Comparison of ENCODE assay signal across 8 cellular contexts in the genomic region with DNA sequence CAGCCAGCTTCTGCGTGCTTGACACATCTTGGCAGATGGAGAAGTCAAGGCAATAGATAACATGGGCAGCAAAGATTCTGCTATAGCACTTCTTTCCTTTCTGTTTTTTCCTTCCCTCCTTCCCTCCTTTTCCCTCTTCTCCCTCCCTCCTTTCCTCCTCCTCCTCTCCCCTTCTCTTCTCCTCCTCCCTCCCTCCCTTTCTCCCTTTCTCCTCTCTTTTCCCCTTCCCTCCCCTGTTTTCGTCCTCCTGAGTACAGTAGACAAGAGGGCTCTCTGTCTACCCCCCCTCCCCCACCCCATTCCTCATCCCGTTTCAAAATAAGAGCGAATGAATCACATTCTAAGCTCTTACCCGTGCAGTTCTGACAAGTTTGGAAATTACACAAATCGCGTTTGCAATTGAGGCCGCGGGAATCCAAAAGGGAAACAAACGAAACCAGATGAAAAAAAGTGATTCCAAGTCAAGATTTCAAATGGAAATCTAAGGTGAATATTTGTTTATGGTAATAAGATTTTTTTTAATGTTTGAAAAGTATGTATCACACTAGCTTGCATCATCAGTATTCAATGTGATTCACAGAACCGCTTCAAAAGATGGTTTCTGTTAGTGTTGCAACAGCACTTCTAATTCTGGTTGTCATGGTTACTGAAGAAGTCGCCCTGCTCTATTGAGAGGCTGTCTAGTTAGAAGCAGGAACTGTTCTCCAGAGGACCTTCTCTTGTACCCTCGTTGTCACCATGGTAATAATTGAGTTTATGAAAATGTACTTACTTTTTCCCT. TPM values are rescaled to one million over a fixed set of nuclear protein-coding genes. Genes with fewer than 3 reads are reported as not detected.
DNase-seq lines count a peak whose midpoint lies in the region; FAIRE-seq and TF ChIP-seq lines count a peak whose summit lies in the region.

No MANE protein-coding gene starts in this region.

- H2AFZ ChIP-seq in GM23248: peak overlapping the region; percentile 82
- H2AFZ ChIP-seq in endothelial cell of umbilical vein (ENCODE audit: low read depth, low read length): peak overlapping the region; percentile 3
- H2AFZ ChIP-seq in MM.1S (ENCODE audit: low read length): no peak overlapping the region

- peaks cover 6% of the 10 kb centered on the region for H3K4me1 ChIP-seq in GM23248 (ENCODE audit: insufficient read depth)
- H3K4me1 ChIP-seq in endothelial cell of umbilical vein (ENCODE audit: control insufficient read depth, extremely low read depth, insufficient read depth, low read length): peaks cover 4% of the 10 kb centered on the region
- H3K4me1 ChIP-seq in stomach smooth muscle (ENCODE audit: control insufficient read depth, insufficient read depth, low read length): peaks cover 18% of the 10 kb centered on the region
- no peaks in the 10 kb centered on the region for H3K4me1 ChIP-seq in MM.1S (ENCODE audit: low read length)

- no peaks in the 10 kb centered on the region for H3K36me3 ChIP-seq in GM23248 (ENCODE audit: low read depth)
- no peaks in the 10 kb centered on the region for H3K36me3 ChIP-seq in endothelial cell of umbilical vein (ENCODE audit: control insufficient read depth in 2 of 2, extremely low read depth in 1 of 2, insufficient read depth in 2 of 2, low read length in 2 of 2)
- H3K36me3 ChIP-seq in stomach smooth muscle (ENCODE audit: control insufficient read depth in 2 of 2, insufficient read depth in 2 of 2, low read length in 2 of 2): no peaks in the 10 kb centered on the region
- no peaks in the 10 kb centered on the region for H3K36me3 ChIP-seq in MM.1S (replicated peaks; ENCODE audit: insufficient read depth, low read length)

- BruUV-seq in endothelial cell of umbilical vein (replicated peaks; lab: Mats Ljungman, UMichigan): no TSS peak

- DNase-seq in ELF-1 (ENCODE audit: low read depth, low spot score): peak; percentile 34
- peak; percentile 99 for DNase-seq in GM23248
- peak; percentile 98 for DNase-seq in MV-4-11 (lab: John Stamatoyannopoulos, UW)
- DNase-seq in activated CD4-positive, alpha-beta T cell treated with anti-CD3 and anti-CD28 coated beads, Interleukin-2, amount 10 ng/mL, durations not matched to agents 7 days and 5 days: peak; percentile 63
- peak; percentile 28 for DNase-seq in endothelial cell of umbilical vein (ENCODE audit: low read depth, low spot score)
- peak; percentile 64 for DNase-seq in middle frontal gyrus (ENCODE audit: extremely low spot score, low spot score)
- no peak for DNase-seq in MM.1S

- H3K4me3 Mint-ChIP-seq in activated CD4-positive, alpha-beta T cell treated with anti-CD3 and anti-CD28 coated beads, Interleukin-2, amount 10 ng/mL, durations not matched to agents 7 days and 5 days: peak overlapping the region; percentile 77

- H3K27ac Mint-ChIP-seq in activated CD4-positive, alpha-beta T cell treated with anti-CD3 and anti-CD28 coated beads, Interleukin-2, amount 10 ng/mL, durations not matched to agents 7 days and 5 days: peak overlapping the region; percentile 62

- peak overlapping the region; percentile 78 for H3K4me3 ChIP-seq in GM23248
- H3K4me3 ChIP-seq in endothelial cell of umbilical vein (replicated peaks in 1 of 3; ENCODE audit: insufficient read depth in 1 of 3, low read depth in 1 of 3, low read length in 3 of 3): peak overlapping the region in 1 of 3 experiments; percentile 7
- H3K4me3 ChIP-seq in stomach smooth muscle (ENCODE audit: low read length in 2 of 2): peak overlapping the region; percentile 81 to 89
- H3K4me3 ChIP-seq in MM.1S (ENCODE audit: low read length): no peak overlapping the region

- H3K9ac ChIP-seq in GM23248 (peak overlapping the region; percentile 84), endothelial cell of umbilical vein (replicated peaks; ENCODE audit: extremely low read depth, insufficient read depth, low read length) (no peak overlapping the region), stomach smooth muscle (ENCODE audit: low read length in 2 of 2) (peak overlapping the region in 1 of 2 donors; percentile 66), MM.1S (ENCODE audit: low read length) (no peak overlapping the region)

- H3K79me2 ChIP-seq in GM23248 (ENCODE audit: insufficient read depth) (no peaks in the 10 kb centered on the region), endothelial cell of umbilical vein (ENCODE audit: control insufficient read depth, insufficient read depth, low read length) (no peaks in the 10 kb centered on the region), MM.1S (ENCODE audit: low read length) (no peaks in the 10 kb centered on the region)

- CTCF ChIA-PET in activated CD4-positive, alpha-beta T cell treated with anti-CD3 and anti-CD28 coated beads, Interleukin-2, amount 10 ng/mL, durations not matched to agents 7 days and 5 days (lab: Charles Lee): interaction anchor here (1.4 kb wide), 1 partner anchor 291 kb away, joined by 3 read pairs; a partner anchor contains a TSS
- CTCF ChIA-PET in endothelial cell of umbilical vein (lab: Charles Lee): interaction anchor here (0.7 to 2.0 kb wide), 4 partner anchors 9 to 291 kb away, joined by 3 to 7 read pairs (median 4); a partner anchor contains a TSS

- dilution Hi-C loops in endothelial cell of umbilical vein (cut with MboI; ENCODE audit: extremely low pct_ligation_motif_present, low sequenced_read_pairs): no loop called here

- no peaks in the 10 kb centered on the region for H3K9me3 ChIP-seq in GM23248 (ENCODE audit: low read depth)
- no peaks in the 10 kb centered on the region for H3K9me3 ChIP-seq in endothelial cell of umbilical vein (replicated peaks; ENCODE audit: control insufficient read depth, insufficient read depth, low read length)
- no peaks in the 10 kb centered on the region for H3K9me3 ChIP-seq in stomach smooth muscle (ENCODE audit: control insufficient read depth in 2 of 2, low read length in 2 of 2)
- no peaks in the 10 kb centered on the region for H3K9me3 ChIP-seq in MM.1S (replicated peaks; ENCODE audit: insufficient read depth, low read length)

- H3K27me3 Mint-ChIP-seq in activated CD4-positive, alpha-beta T cell treated with anti-CD3 and anti-CD28 coated beads, Interleukin-2, amount 10 ng/mL, durations not matched to agents 7 days and 5 days: peaks cover 18% of the 10 kb centered on the region

- peaks cover 26% of the 10 kb centered on the region for H3F3A ChIP-seq in GM23248 (ENCODE audit: insufficient read depth)
- H3F3A ChIP-seq in MM.1S (ENCODE audit: insufficient read depth, low read length): no peaks in the 10 kb centered on the region

- peak overlapping the region; percentile 87 for H3K4me2 ChIP-seq in GM23248 (ENCODE audit: unreplicated experiment)
- H3K4me2 ChIP-seq in endothelial cell of umbilical vein (ENCODE audit: insufficient read depth, low read length): peak overlapping the region; percentile 51
- H3K4me2 ChIP-seq in MM.1S (ENCODE audit: low read depth, low read length): no peak overlapping the region; the same call in 1 of the 2 replicates

- no peaks in the 10 kb centered on the region for H3K9me1 ChIP-seq in endothelial cell of umbilical vein (replicated peaks; ENCODE audit: control insufficient read depth, extremely low read depth, insufficient read depth, low read length)

- H3K9me2 ChIP-seq in GM23248 (ENCODE audit: insufficient read depth) (no peaks in the 10 kb centered on the region), MM.1S (replicated peaks; ENCODE audit: insufficient read depth, low read length) (no peaks in the 10 kb centered on the region)

- POLR2A ChIA-PET in activated CD4-positive, alpha-beta T cell treated with anti-CD3 and anti-CD28 coated beads, Interleukin-2, amount 10 ng/mL, durations not matched to agents 7 days and 5 days (lab: Charles Lee): interaction anchor here (0.6 kb wide), 1 partner anchor 425 kb away, joined by 3 read pairs; no protein-coding TSS in a partner anchor
- POLR2A ChIA-PET in endothelial cell of umbilical vein (lab: Charles Lee): interaction anchor here (0.7 kb wide), 1 partner anchor 23 kb away, joined by 7 read pairs; no protein-coding TSS in a partner anchor

- H3K4me1 Mint-ChIP-seq in activated CD4-positive, alpha-beta T cell treated with anti-CD3 and anti-CD28 coated beads, Interleukin-2, amount 10 ng/mL, durations not matched to agents 7 days and 5 days: peaks cover 44% of the 10 kb centered on the region

- TF ChIP-seq CTCF in endothelial cell of umbilical vein (IDR thresholded peaks at IDR 0.05; ENCODE audit: extremely low read depth in 1 of 2, insufficient read depth in 1 of 2, low read depth in 1 of 2, low read length in 2 of 2) (no peak), MM.1S (IDR thresholded peaks at IDR 0.05; ENCODE audit: low read length) (no peak)

- 0 to 2% methylated on average over 13 of the region's 13 CpGs for WGBS in GM23248 (ENCODE audit: low coverage in 1 of 2, low lambda C conversion rate in 2 of 2, missing lambda C conversion rate in 2 of 2), 2 experiments

- no peak for FAIRE-seq in endothelial cell of umbilical vein (lab: Jason Lieb, UNC)

- peak overlapping the region; percentile 93 for H3K27ac ChIP-seq in GM23248
- no peak overlapping the region for H3K27ac ChIP-seq in endothelial cell of umbilical vein (ENCODE audit: insufficient read depth, low read depth, low read length)
- no peak overlapping the region for H3K27ac ChIP-seq in stomach smooth muscle (ENCODE audit: low read length)
- H3K27ac ChIP-seq in MM.1S (ENCODE audit: low read length): no peak overlapping the region

- intact Hi-C loops in endothelial cell of umbilical vein (cut with micrococcal nuclease): no loop called here

- H3K27me3 ChIP-seq in GM23248 (replicated peaks; ENCODE audit: insufficient read depth) (no peaks in the 10 kb centered on the region), endothelial cell of umbilical vein (ENCODE audit: control insufficient read depth in 2 of 2, insufficient read depth in 2 of 2, low read length in 2 of 2) (peaks cover 11 to 35% of the 10 kb centered on the region in 2 experiments), stomach smooth muscle (ENCODE audit: control insufficient read depth in 1 of 2, insufficient read depth in 2 of 2, low read length in 2 of 2) (no peaks in the 10 kb centered on the region), MM.1S (replicated peaks; ENCODE audit: insufficient read depth, low read length) (no peaks in the 10 kb centered on the region)

- no peak for TF ChIP-seq POLR2A in endothelial cell of umbilical vein (IDR thresholded peaks at IDR 0.05; ENCODE audit: low read depth, low read length)

- H3K36me3 Mint-ChIP-seq in activated CD4-positive, alpha-beta T cell treated with anti-CD3 and anti-CD28 coated beads, Interleukin-2, amount 10 ng/mL, durations not matched to agents 7 days and 5 days (ENCODE audit: low read depth): peaks cover 2% of the 10 kb centered on the region

- H3K9me3 Mint-ChIP-seq in activated CD4-positive, alpha-beta T cell treated with anti-CD3 and anti-CD28 coated beads, Interleukin-2, amount 10 ng/mL, durations not matched to agents 7 days and 5 days: no peaks in the 10 kb centered on the region

- H4K20me1 ChIP-seq in GM23248 (ENCODE audit: insufficient read depth) (no peaks in the 10 kb centered on the region), endothelial cell of umbilical vein (replicated peaks; ENCODE audit: control insufficient read depth, extremely low read depth, insufficient read depth, low read length) (no peaks in the 10 kb centered on the region), MM.1S (ENCODE audit: insufficient read depth, low read length) (no peaks in the 10 kb centered on the region)

- in situ Hi-C loops in GM23248 (cut with MboI): no loop called here

RNA-seq across cellular contexts. Expression of a gene that starts 1.3 kb away (rescaled TPM):
- 0.63 and 4.9 TPM in 2 replicates for total RNA-seq in GM23248 (2014; rRNA removed; shearing (Covaris generic))
- polyA plus RNA-seq in GM23248 (2016; fragmentation: Nextera tagmentation; extraction: Ambion mirVana) (1.2 and 1.8 TPM in 2 replicates), endothelial cell of umbilical vein (0.04 and 0.14 TPM in 2 replicates)
- under 1 TPM; 0.50 to 0.75 TPM for total RNA-seq in activated CD4-positive, alpha-beta T cell treated with anti-CD3 and anti-CD28 coated beads, Interleukin-2, amount 10 ng/mL, durations not matched to agents 7 days and 5 days
- total RNA-seq in endothelial cell of umbilical vein: 0.49 TPM in 1 of 2 replicates, not detected in the other
- 0.03 and 0.04 TPM in 2 replicates for polyA plus RNA-seq in endothelial cell of umbilical vein (2011; cell fraction: cytosol; rRNA removed)
- 0.13 and 0.15 TPM in 2 replicates for polyA plus RNA-seq in endothelial cell of umbilical vein (2011; cell fraction: nucleus; rRNA removed)
- polyA plus RNA-seq in endothelial cell of umbilical vein (2012): not detected in 2 replicates
- 0.49 and 0.73 TPM in 2 replicates for polyA minus RNA-seq in endothelial cell of umbilical vein
- not detected for polyA minus RNA-seq in endothelial cell of umbilical vein (2011; cell fraction: cytosol; rRNA and poly(A)+ RNA removed)
- polyA minus RNA-seq in endothelial cell of umbilical vein (2011; cell fraction: nucleus; rRNA and poly(A)+ RNA removed): 0.53 and 1.6 TPM in 2 replicates
